Comparison of ENCODE assay signal across 22 cellular contexts in genomic region chr4:123017078-123017477, GRCh38.
DNase-seq lines count a peak whose midpoint lies in the region; ATAC-seq, FAIRE-seq and TF ChIP-seq lines count a peak whose summit lies in the region.
"Had no signal": no experiment of that assay in that cellular context is flagged by ENCODE, and none has a peak within 500 bp of the region (broad histone marks: within the 10 kb centered on the region; RNA-seq: fewer than 3 reads in every experiment).

No MANE protein-coding gene starts in this region.

- no peaks in the 10 kb centered on the region for H3K27me3 Mint-ChIP-seq in nephron (ENCODE audit: low read depth)
- H3K27me3 Mint-ChIP-seq: CD8-positive, alpha-beta memory T cell had no signal

- no peak overlapping the region for H2AFZ ChIP-seq in GM23248

- FAIRE-seq in urothelium cell line (lab: Jason Lieb, UNC), result no peak
- FAIRE-seq: GM18507, H1 had no signal

- H3K4me3 Mint-ChIP-seq in nephron, result no peak overlapping the region
- H3K4me3 Mint-ChIP-seq: CD8-positive, alpha-beta memory T cell had no signal

- H3K9me3 ChIP-seq in GM23248 (ENCODE audit: low read depth) (no peaks in the 10 kb centered on the region), SJCRH30 (replicated peaks) (no peaks in the 10 kb centered on the region; the same call in 1 of the 2 replicates)

- ATAC-seq in HG02981 (IDR thresholded peaks at IDR 0.05; ENCODE audit: unreplicated experiment) (no peak), HG02623 (IDR thresholded peaks at IDR 0.05; ENCODE audit: unreplicated experiment) (no peak)
- ATAC-seq: HCT116 had no signal

- H3K4me1 ChIP-seq in GM23248 (ENCODE audit: insufficient read depth), result peaks cover 32% of the 10 kb centered on the region
- peaks cover 24% of the 10 kb centered on the region for H3K4me1 ChIP-seq in SJCRH30

- peaks cover 15% of the 10 kb centered on the region for H3K4me1 Mint-ChIP-seq in nephron
- H3K4me1 Mint-ChIP-seq: CD8-positive, alpha-beta memory T cell had no signal

- H3K9ac ChIP-seq in GM23248, result no peak overlapping the region

- WGBS in GM23248 (ENCODE audit: low coverage in 1 of 2, low lambda C conversion rate in 2 of 2, missing lambda C conversion rate in 2 of 2), 2 experiments, result 88 to 97% methylated on average over 4 to 8 of the region's 8 CpGs

- in situ Hi-C loops in GM23248 (cut with MboI), result no loop called here

- H3K4me3 ChIP-seq in GM23248, result no peak overlapping the region
- no peak overlapping the region for H3K4me3 ChIP-seq in SJCRH30

- H3F3A ChIP-seq in GM23248 (ENCODE audit: insufficient read depth), result peaks cover 12% of the 10 kb centered on the region; the same call in 1 of the 2 replicates

- H3K27ac ChIP-seq in GM23248, result peak overlapping the region; percentile 34; the same call in 1 of the 2 replicates
- peak overlapping the region; percentile 90 for H3K27ac ChIP-seq in SJCRH30

- peak overlapping the region; percentile 57 to 86 (median 67) for H3K27ac Mint-ChIP-seq in nephron
- H3K27ac Mint-ChIP-seq: CD8-positive, alpha-beta memory T cell had no signal

- no peaks in the 10 kb centered on the region for H4K20me1 ChIP-seq in GM23248 (ENCODE audit: insufficient read depth)

- no peak for TF ChIP-seq CTCF in nephron (IDR thresholded peaks at IDR 0.05; ENCODE audit: unreplicated experiment in 3 of 3)

- DNase-seq in GM23248 (no peak), SJCRH30 (no peak), urothelium cell line (ENCODE audit: low spot score) (no peak)
- DNase-seq in activated naive CD4-positive, alpha-beta T cell treated with Interleukin-2 at 50 U/mL for 16 hours, result no peak
- DNase-seq: AML-193; C1 segment of cervical spinal cord; Calu3; CD8-positive, alpha-beta memory T cell; GDM1; Kasumi-1; NCI-H1417 treated with DMSO at 0.1 percent for 48 hours; NCI-H187; NCI-H446 treated with DMSO at 0.1 percent for 48 hours; NCI-H526 treated with DMSO at 0.1 percent for 48 hours; OCI-M1; SHP77 had no signal

- H3K36me3 Mint-ChIP-seq in nephron (ENCODE audit: low read depth), result peaks cover 42% of the 10 kb centered on the region

- H3K9me2 ChIP-seq in GM23248 (ENCODE audit: insufficient read depth), result no peaks in the 10 kb centered on the region

- H3K27me3 ChIP-seq in GM23248 (replicated peaks; ENCODE audit: insufficient read depth), result no peaks in the 10 kb centered on the region
- H3K27me3 ChIP-seq in SJCRH30, result no peaks in the 10 kb centered on the region

- no peaks in the 10 kb centered on the region for H3K79me2 ChIP-seq in GM23248 (ENCODE audit: insufficient read depth)

- H3K36me3 ChIP-seq in GM23248 (ENCODE audit: low read depth) (no peaks in the 10 kb centered on the region), SJCRH30 (peaks cover 11% of the 10 kb centered on the region; the same call in 1 of the 2 replicates)

- H3K9me3 Mint-ChIP-seq in nephron, result peaks cover 6% of the 10 kb centered on the region

- H3K4me2 ChIP-seq in GM23248 (ENCODE audit: unreplicated experiment), result peak overlapping the region; percentile 55
